In the genomic region with DNA sequence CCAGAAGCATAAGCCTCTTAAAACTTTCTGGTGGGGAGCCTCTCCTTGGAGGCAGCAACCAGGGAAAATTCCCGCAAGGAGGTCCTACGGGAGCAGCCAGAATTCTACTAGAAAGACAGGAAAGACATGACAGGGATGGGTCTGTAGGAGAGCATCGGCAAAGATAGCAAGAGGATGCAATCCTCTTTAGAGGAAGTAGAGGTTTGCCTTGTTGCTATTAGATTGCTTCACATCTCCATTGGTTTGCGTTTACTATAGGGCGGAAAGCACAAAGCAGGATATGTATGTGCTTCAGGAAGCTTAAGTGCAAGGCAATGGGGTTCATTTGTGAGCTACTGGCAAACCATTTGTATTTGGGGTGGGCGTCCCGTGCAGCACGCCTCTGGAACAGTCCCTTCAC, we compare ENCODE assay signal across 12 cellular contexts.
"Had no signal": no experiment of that assay in that cellular context is flagged by ENCODE, and none has a peak within 500 bp of the region (broad histone marks: within the 10 kb centered on the region; RNA-seq: fewer than 3 reads in every experiment).

No MANE protein-coding gene starts in this region.

- H3K27me3 ChIP-seq: colonic mucosa had no signal

- H3K4me3 ChIP-seq: colonic mucosa had no signal

- H3K27ac Mint-ChIP-seq: naive thymus-derived CD4-positive, alpha-beta T cell; stimulated activated naive B cell treated with anti-CD40 and anti-IgM and Interleukin-4, amounts not matched to agents 10 μg/mL and 1 μg/mL and 100 μg/mL, for 72 hours; T-cell; type B pancreatic cell had no signal

- DNase-seq: activated CD4-positive, alpha-beta T cell treated with anti-CD3 and anti-CD28 coated beads for 48 hours; activated CD8-positive, alpha-beta memory T cell treated with anti-CD3 and anti-CD28 coated beads for 24 hours; activated naive CD4-positive, alpha-beta T cell treated with Interleukin-2 at 50 U/mL for 16 hours; colonic mucosa; effector CD4-positive, alpha-beta T cell; left cardiac atrium; naive thymus-derived CD4-positive, alpha-beta T cell; right cardiac atrium; stimulated activated naive B cell treated with anti-CD40 and anti-IgM and Interleukin-4, amounts not matched to agents 10 μg/mL and 1 μg/mL and 100 μg/mL, for 72 hours; T-cell had no signal

- H3K9me3 ChIP-seq: colonic mucosa had no signal

- H3K36me3 ChIP-seq: colonic mucosa had no signal

- H3K27ac ChIP-seq: colonic mucosa, epithelial cell of prostate had no signal

- H3K36me3 Mint-ChIP-seq: naive thymus-derived CD4-positive, alpha-beta T cell; stimulated activated naive B cell treated with anti-CD40 and anti-IgM and Interleukin-4, amounts not matched to agents 10 μg/mL and 1 μg/mL and 100 μg/mL, for 72 hours; T-cell; type B pancreatic cell had no signal

- ATAC-seq: naive thymus-derived CD4-positive, alpha-beta T cell; stimulated activated naive B cell treated with anti-CD40 and anti-IgM and Interleukin-4, amounts not matched to agents 10 μg/mL and 1 μg/mL and 100 μg/mL, for 72 hours; T-cell had no signal

- H3K9me3 Mint-ChIP-seq: stimulated activated naive B cell treated with anti-CD40 and anti-IgM and Interleukin-4, amounts not matched to agents 10 μg/mL and 1 μg/mL and 100 μg/mL, for 72 hours; T-cell; type B pancreatic cell had no signal

- H3K4me1 Mint-ChIP-seq: naive thymus-derived CD4-positive, alpha-beta T cell; stimulated activated naive B cell treated with anti-CD40 and anti-IgM and Interleukin-4, amounts not matched to agents 10 μg/mL and 1 μg/mL and 100 μg/mL, for 72 hours; T-cell had no signal

- H3K4me3 Mint-ChIP-seq: naive thymus-derived CD4-positive, alpha-beta T cell; stimulated activated naive B cell treated with anti-CD40 and anti-IgM and Interleukin-4, amounts not matched to agents 10 μg/mL and 1 μg/mL and 100 μg/mL, for 72 hours; T-cell; type B pancreatic cell had no signal
